8 cellular contexts compared by ENCODE assay signal in genomic region chr17:40542562-40543411, GRCh38. TPM values are rescaled to one million over a fixed set of nuclear protein-coding genes. Genes with fewer than 3 reads are reported as not detected.
A peak's percentile ranks its signal among the peaks of the same experiment; 100 is the strongest.
DNase-seq lines count a peak whose midpoint lies in the region; ATAC-seq and TF ChIP-seq lines count a peak whose summit lies in the region.

No MANE protein-coding gene starts in this region.

- H3K9ac ChIP-seq in muscle layer of colon (ENCODE audit: low read length) = peak overlapping the region; percentile 32

- intact Hi-C loops in upper lobe of right lung (cut with DNase I) = no loop called here

- DNase-seq in ELR (ENCODE audit: low read depth) (peak; percentile 76), T-helper 22 cell (ENCODE audit: low read depth) (peak; percentile 33), upper lobe of right lung (peak; percentile 65), NCI-H2196 (lab: John Stamatoyannopoulos, UW; ENCODE audit: unreplicated experiment) (no peak)
- peak in 2 of 3 donors; percentile 48 to 53 for DNase-seq in effector memory CD4-positive, alpha-beta T cell

- H3K27me3 ChIP-seq in effector memory CD4-positive, alpha-beta T cell (replicated peaks; ENCODE audit: control insufficient read depth, insufficient read depth, low read length, poor library complexity, severe bottlenecking) = no peaks in the 10 kb centered on the region
- no peaks in the 10 kb centered on the region for H3K27me3 ChIP-seq in muscle layer of colon (ENCODE audit: control insufficient read depth in 1 of 2, insufficient read depth in 2 of 2, low read length in 2 of 2)
- no peaks in the 10 kb centered on the region for H3K27me3 ChIP-seq in upper lobe of right lung

- TF ChIP-seq CTCF in upper lobe of right lung (IDR thresholded peaks at IDR 0.05) = no peak

- H3K36me3 ChIP-seq in effector memory CD4-positive, alpha-beta T cell (ENCODE audit: control insufficient read depth, insufficient read depth, low read length) = no peaks in the 10 kb centered on the region
- H3K36me3 ChIP-seq in muscle layer of colon (ENCODE audit: insufficient read depth, low read length) = no peaks in the 10 kb centered on the region
- no peaks in the 10 kb centered on the region for H3K36me3 ChIP-seq in upper lobe of right lung

- peaks cover 66% of the 10 kb centered on the region for H3K4me1 ChIP-seq in effector memory CD4-positive, alpha-beta T cell (ENCODE audit: control insufficient read depth, insufficient read depth, low read length, poor library complexity, severe bottlenecking)
- H3K4me1 ChIP-seq in muscle layer of colon (ENCODE audit: insufficient read depth, low read length) (peaks cover 59% of the 10 kb centered on the region), upper lobe of right lung (peaks cover 56% of the 10 kb centered on the region)

- H3K27ac ChIP-seq in effector memory CD4-positive, alpha-beta T cell (ENCODE audit: insufficient read depth, low read length, poor library complexity, severe bottlenecking) = peak overlapping the region; percentile 74
- H3K27ac ChIP-seq in muscle layer of colon (ENCODE audit: low read depth, low read length) = peak overlapping the region; percentile 81
- peak overlapping the region; percentile 89 for H3K27ac ChIP-seq in upper lobe of right lung

- H3K9me3 ChIP-seq in effector memory CD4-positive, alpha-beta T cell (ENCODE audit: control insufficient read depth, low read length) = no peaks in the 10 kb centered on the region
- H3K9me3 ChIP-seq in muscle layer of colon (ENCODE audit: low read length) (no peaks in the 10 kb centered on the region), upper lobe of right lung (no peaks in the 10 kb centered on the region)

- H3K4me3 ChIP-seq in effector memory CD4-positive, alpha-beta T cell (ENCODE audit: insufficient read depth, low read depth, low read length, poor library complexity, severe bottlenecking) = no peak overlapping the region
- H3K4me3 ChIP-seq in muscle layer of colon (ENCODE audit: low read depth in 1 of 2, low read length in 2 of 2) (no peak overlapping the region), upper lobe of right lung (no peak overlapping the region)

- ATAC-seq in HG02642 (IDR thresholded peaks at IDR 0.05; ENCODE audit: poor library complexity, unreplicated experiment) (peak; percentile 36), upper lobe of right lung (peak; percentile 47), GM19397 (IDR thresholded peaks at IDR 0.05; ENCODE audit: unreplicated experiment) (no peak)

RNA-seq across cellular contexts. Expression of gene CCR7, which starts 22.5 kb away (rescaled TPM):
- 1.1 TPM for total RNA-seq in upper lobe of right lung

RNA-seq across cellular contexts. Expression of gene TNS4, which starts 41.4 kb away (rescaled TPM):
- 0.78 TPM for total RNA-seq in upper lobe of right lung
